ENCODE assay signal across 33 cellular contexts in genomic region chr14:75614179-75614578, GRCh38. TPM values are rescaled to one million over a fixed set of nuclear protein-coding genes. Genes with fewer than 3 reads are reported as not detected.
A peak's percentile ranks its signal among the peaks of the same experiment; 100 is the strongest.
DNase-seq lines count a peak whose midpoint lies in the region; ATAC-seq and TF ChIP-seq lines count a peak whose summit lies in the region.
"Had no signal": no experiment of that assay in that cellular context is flagged by ENCODE, and none has a peak within 500 bp of the region (broad histone marks: within the 10 kb centered on the region; RNA-seq: fewer than 3 reads in every experiment).

No MANE protein-coding gene starts in this region.

- H3K27ac ChIP-seq in ovary, result no peak overlapping the region
- H3K27ac ChIP-seq: A549, brain microvascular endothelial cell, gastroesophageal sphincter, hepatocyte, parathyroid adenoma, right atrium auricular region, vagina had no signal

- H3K27me3 ChIP-seq in ovary, result no peaks in the 10 kb centered on the region
- H3K27me3 ChIP-seq: brain microvascular endothelial cell, dorsolateral prefrontal cortex, gastroesophageal sphincter, hepatocyte, MG63, right atrium auricular region, vagina had no signal

- WGBS in ovary, 3 donors, result 68 to 70% (median 69%) methylated on average over 4 of the region's 4 CpGs

- peaks cover 19% of the 10 kb centered on the region for H3K4me1 Mint-ChIP-seq in endothelial cell (ENCODE audit: unreplicated experiment)
- H3K4me1 Mint-ChIP-seq: stimulated activated naive CD8-positive, alpha-beta T cell treated with anti-CD3 and anti-CD28 coated beads, Interleukin-15, amount 100 ng/mL, for 72 hours had no signal

- no peaks in the 10 kb centered on the region for H3K9me3 ChIP-seq in ovary
- H3K9me3 ChIP-seq: gastroesophageal sphincter, MG63, right atrium auricular region, thoracic aorta, vagina had no signal

- no peaks in the 10 kb centered on the region for H3K36me3 ChIP-seq in ovary
- H3K36me3 ChIP-seq: brain microvascular endothelial cell, gastroesophageal sphincter, MG63, right atrium auricular region, thoracic aorta, vagina had no signal

- no peak for ATAC-seq in SK-N-SH treated with all-trans-retinoic acid at 6 μM for 48 hours
- ATAC-seq: A549; gastroesophageal sphincter; GM12878; PC-3; stimulated activated naive CD8-positive, alpha-beta T cell treated with anti-CD3 and anti-CD28 coated beads, Interleukin-15, amount 100 ng/mL, for 72 hours had no signal

- no peak overlapping the region for H3K4me3 ChIP-seq in ovary
- H3K4me3 ChIP-seq: A549, dorsolateral prefrontal cortex, gastroesophageal sphincter, GM12878, hepatocyte, MG63, right atrium auricular region, thoracic aorta, vagina had no signal

- no peak for TF ChIP-seq POLR2A in ovary (IDR thresholded peaks at IDR 0.05)

- H3K36me3 Mint-ChIP-seq in endothelial cell (ENCODE audit: low read depth, unreplicated experiment), result peaks cover 45% of the 10 kb centered on the region
- H3K36me3 Mint-ChIP-seq: memory B cell had no signal

- H3K4me3 Mint-ChIP-seq in endothelial cell (ENCODE audit: unreplicated experiment), result peak overlapping the region; percentile 71
- H3K4me3 Mint-ChIP-seq: memory B cell; neural crest cell; stimulated activated naive CD8-positive, alpha-beta T cell treated with anti-CD3 and anti-CD28 coated beads, Interleukin-15, amount 100 ng/mL, for 72 hours; T-helper 2 cell treated with Interferon-gamma antibody and Interleukin-4, amounts not matched to agents 5 μg/mL and 100 μg/mL, for 36 hours had no signal

- TF ChIP-seq CTCF in endothelial cell (IDR thresholded peaks at IDR 0.05; ENCODE audit: unreplicated experiment), result no peak
- TF ChIP-seq CTCF in ovary (IDR thresholded peaks at IDR 0.05), result no peak

- no peak overlapping the region for H3K27ac Mint-ChIP-seq in endothelial cell (ENCODE audit: unreplicated experiment)
- H3K27ac Mint-ChIP-seq: activated T-helper 2 cell treated with anti-CD3 and anti-CD28 coated beads, Interferon-gamma antibody, Interleukin-2, Interleukin-4, amounts not matched to agents 10 μg/mL and 5 μg/mL and 100 μg/mL, durations not matched to agents 14 hours and 24 hours and 36 hours; memory B cell; T-helper 2 cell treated with Interferon-gamma antibody and Interleukin-4, amounts not matched to agents 5 μg/mL and 100 μg/mL, for 36 hours had no signal

- DNase-seq in CD1c-positive myeloid dendritic cell (ENCODE audit: extremely low spot score) (peak; percentile 85), NOMO-1 treated with DMSO at 0.1 percent for 48 hours (lab: John Stamatoyannopoulos, UW; ENCODE audit: unreplicated experiment) (peak; percentile 66), endothelial cell (ENCODE audit: low spot score) (no peak), pons (ENCODE audit: low spot score) (peak; percentile 25), ovary (no peak), NCI-H1048 (lab: John Stamatoyannopoulos, UW) (no peak), hippocampal formation (lab: John Stamatoyannopoulos, UW) (no peak)
- DNase-seq: activated CD4-positive, alpha-beta T cell treated with anti-CD3 and anti-CD28 coated beads for 4 hours; activated naive CD4-positive, alpha-beta T cell treated with anti-CD3 and anti-CD28 coated beads, Interleukin-2, amount 50 U/mL, for 16 hours; amygdala; brain microvascular endothelial cell; DMS 273 treated with DMSO at 0.1 percent for 48 hours; dorsolateral prefrontal cortex; KG1; MG63; NCI-H446 treated with DMSO at 0.1 percent for 48 hours; NCI-H82; PC-3; small intestine; stimulated activated naive CD8-positive, alpha-beta T cell treated with anti-CD3 and anti-CD28 coated beads, Interleukin-15, amount 100 ng/mL, for 72 hours had no signal

- H3K4me1 ChIP-seq in ovary (ENCODE audit: insufficient read depth), result no peaks in the 10 kb centered on the region
- H3K4me1 ChIP-seq: A549 had no signal

- intact Hi-C loops in ovary (cut with DNase I), result no loop called here

- peaks cover 4% of the 10 kb centered on the region for H3K27me3 Mint-ChIP-seq in endothelial cell (ENCODE audit: unreplicated experiment)
- H3K27me3 Mint-ChIP-seq: memory B cell; stimulated activated naive CD8-positive, alpha-beta T cell treated with anti-CD3 and anti-CD28 coated beads, Interleukin-15, amount 100 ng/mL, for 72 hours had no signal

- no peaks in the 10 kb centered on the region for H3K9me3 Mint-ChIP-seq in endothelial cell (ENCODE audit: unreplicated experiment)

- TF ChIP-seq EP300 in ovary (IDR thresholded peaks at IDR 0.05), result no peak

TF ChIP-seq in SK-N-SH treated with all-trans-retinoic acid at 6 μM for 48 hours, 23 proteins besides CTCF, POLR2A, EP300 and RAD21 (continues in another document):
- TF ChIP-seq PATZ1 (CRISPR knock-in tag; IDR thresholded peaks at IDR 0.05; ENCODE audit: borderline replicate concordance) (no peak), BACH2 (CRISPR knock-in tag; IDR thresholded peaks at IDR 0.05; ENCODE audit: borderline replicate concordance) (no peak), TOX (CRISPR knock-in tag; IDR thresholded peaks at IDR 0.05; ENCODE audit: borderline replicate concordance) (no peak), ESRRG (CRISPR knock-in tag; IDR thresholded peaks at IDR 0.05) (no peak), CSDC2 (CRISPR knock-in tag; IDR thresholded peaks at IDR 0.05) (no peak), ARNTL (CRISPR knock-in tag; IDR thresholded peaks at IDR 0.05; ENCODE audit: borderline replicate concordance, low read depth) (no peak), ZNF8 (CRISPR knock-in tag; IDR thresholded peaks at IDR 0.05) (no peak), TSHZ2 (CRISPR knock-in tag; IDR thresholded peaks at IDR 0.05) (no peak), OSR1 (CRISPR knock-in tag; IDR thresholded peaks at IDR 0.05) (no peak), POU6F1 (CRISPR knock-in tag; IDR thresholded peaks at IDR 0.05; ENCODE audit: borderline replicate concordance, low read depth) (no peak), ZFP30 (CRISPR knock-in tag; IDR thresholded peaks at IDR 0.05) (no peak), SNAI2 (CRISPR knock-in tag; IDR thresholded peaks at IDR 0.05) (no peak), ZNF565 (CRISPR knock-in tag; conservative IDR thresholded peaks at IDR 0.05; ENCODE audit: low read depth) (no peak)

RNA-seq across cellular contexts. Expression of gene FLVCR2, which starts 35.8 kb away (rescaled TPM):
- total RNA-seq in endothelial cell (ENCODE audit: unreplicated experiment) (50.6 TPM), ovary (10 to 100 TPM in 1 of 7 donors, 1 to 10 TPM in 6; 1.5 to 18.4 (median 4.4) TPM)
- polyA plus RNA-seq in ovary, result 1 to 10 TPM; 2.1 to 7.2 TPM

RNA-seq across cellular contexts. Expression of gene ERG28, which starts 46.5 kb away (rescaled TPM):
- total RNA-seq in endothelial cell (ENCODE audit: unreplicated experiment) (35.0 TPM), ovary (10 to 100 TPM; 11.4 to 27.7 (median 16.0) TPM)
- polyA plus RNA-seq in ovary, result 10 to 100 TPM; 19.1 to 55.1 TPM

RNA-seq across cellular contexts. Expression of gene TTLL5, which starts 46.9 kb away (rescaled TPM):
- total RNA-seq in endothelial cell (ENCODE audit: unreplicated experiment) (62.8 TPM), ovary (10 to 100 TPM; 23.2 to 34.9 (median 27.3) TPM)
- 10 to 100 TPM; 11.0 to 28.4 TPM for polyA plus RNA-seq in ovary

Comparison
In these comparisons a context has a peak if more than half of its experiments do, and no peak if none do; other contexts are left out.
1. DNase-seq: peak in CD1c-positive myeloid dendritic cell (single experiment), NOMO-1 treated with DMSO at 0.1 percent for 48 hours (single experiment) and pons (single experiment); none in endothelial cell (single experiment), ovary (0 of 5), NCI-H1048 (single experiment) and hippocampal formation (0 of 2).